27 cellular contexts compared by ENCODE assay signal in genomic region chr5:167785896-167786295, GRCh38.
"Had no signal": no experiment of that assay in that cellular context is flagged by ENCODE, and none has a peak within 500 bp of the region (broad histone marks: within the 10 kb centered on the region; RNA-seq: fewer than 3 reads in every experiment).

No MANE protein-coding gene starts in this region.

- H3K4me3 ChIP-seq: breast epithelium, esophagus muscularis mucosa, left ventricle myocardium inferior, pancreas, prostate gland, thoracic aorta had no signal

- H3K4me3 Mint-ChIP-seq: activated CD4-positive, alpha-beta T cell treated with anti-CD3 and anti-CD28 coated beads for 36 hours; activated CD8-positive, alpha-beta memory T cell treated with anti-CD3 and anti-CD28 coated beads, Interleukin-2, amount 10 ng/mL, durations not matched to agents 7 days and 5 days; activated CD8-positive, alpha-beta T cell treated with anti-CD3 and anti-CD28 coated beads, Interleukin-2, amount 10 ng/mL, durations not matched to agents 7 days and 5 days; nephron progenitor cell; stimulated activated effector memory CD8-positive, alpha-beta T cell treated with anti-CD3 and anti-CD28 coated beads, Interleukin-12 subunit alpha, Interleukin-12 subunit beta, amount 100 ng/mL, for 72 hours; stimulated activated naive CD8-positive, alpha-beta T cell treated with anti-CD3 and anti-CD28 coated beads, Interleukin-15, Interleukin-2, amounts not matched to agents 100 ng/mL and 50 ng/mL, for 24 hours had no signal

- H3K27me3 Mint-ChIP-seq: activated CD4-positive, alpha-beta T cell treated with anti-CD3 and anti-CD28 coated beads for 36 hours; activated CD8-positive, alpha-beta memory T cell treated with anti-CD3 and anti-CD28 coated beads, Interleukin-2, amount 10 ng/mL, durations not matched to agents 7 days and 5 days; stimulated activated naive CD8-positive, alpha-beta T cell treated with anti-CD3 and anti-CD28 coated beads, Interleukin-15, Interleukin-2, amounts not matched to agents 100 ng/mL and 50 ng/mL, for 24 hours had no signal

- DNase-seq: activated CD4-positive, alpha-beta T cell treated with anti-CD3 and anti-CD28 coated beads for 36 hours; activated CD4-positive, CD25-positive, alpha-beta regulatory T cell; activated CD8-positive, alpha-beta memory T cell treated with anti-CD3 and anti-CD28 coated beads, Interleukin-2, amount 10 ng/mL, durations not matched to agents 7 days and 5 days; activated CD8-positive, alpha-beta T cell treated with anti-CD3 and anti-CD28 coated beads, Interleukin-2, amount 10 ng/mL, durations not matched to agents 7 days and 5 days; activated naive CD4-positive, alpha-beta T cell; activated T-cell treated with anti-CD3 and anti-CD28 coated beads, Interleukin-2, amount 50 U/mL, for 48 hours; central memory CD4-positive, alpha-beta T cell; dermis blood vessel endothelial cell; effector CD4-positive, alpha-beta T cell; foreskin melanocyte; kidney glomerular epithelial cell; left ventricle myocardium inferior; nephron progenitor cell; nucleus accumbens; pancreas; retina; small intestine; stimulated activated CD4-positive, alpha-beta T cell treated with anti-CD3 and anti-CD28 coated beads, Interleukin-4, amount 100 ng/mL, for 24 hours had no signal

- H3K4me1 ChIP-seq: breast epithelium, left ventricle myocardium inferior, pancreas, prostate gland had no signal

- H3K27ac Mint-ChIP-seq: activated CD4-positive, alpha-beta T cell treated with anti-CD3 and anti-CD28 coated beads for 36 hours; activated CD8-positive, alpha-beta memory T cell treated with anti-CD3 and anti-CD28 coated beads, Interleukin-2, amount 10 ng/mL, durations not matched to agents 7 days and 5 days; activated CD8-positive, alpha-beta T cell treated with anti-CD3 and anti-CD28 coated beads, Interleukin-2, amount 10 ng/mL, durations not matched to agents 7 days and 5 days; activated naive CD4-positive, alpha-beta T cell treated with anti-CD3 and anti-CD28 coated beads, Interleukin-2, amount 50 U/mL, for 72 hours; activated T-helper 2 cell treated with anti-CD3 and anti-CD28 coated beads, Interferon-gamma antibody, Interleukin-2, Interleukin-4, amounts not matched to agents 10 μg/mL and 5 μg/mL and 100 μg/mL, durations not matched to agents 14 hours and 24 hours and 36 hours; nephron progenitor cell; stimulated activated effector memory CD8-positive, alpha-beta T cell treated with anti-CD3 and anti-CD28 coated beads, Interleukin-12 subunit alpha, Interleukin-12 subunit beta, amount 100 ng/mL, for 72 hours; stimulated activated naive CD8-positive, alpha-beta T cell treated with anti-CD3 and anti-CD28 coated beads, Interleukin-15, Interleukin-2, amounts not matched to agents 100 ng/mL and 50 ng/mL, for 24 hours had no signal

- ATAC-seq: activated CD4-positive, alpha-beta T cell treated with anti-CD3 and anti-CD28 coated beads for 36 hours; activated CD8-positive, alpha-beta memory T cell treated with anti-CD3 and anti-CD28 coated beads, Interleukin-2, amount 10 ng/mL, durations not matched to agents 7 days and 5 days; activated CD8-positive, alpha-beta T cell treated with anti-CD3 and anti-CD28 coated beads, Interleukin-2, amount 10 ng/mL, durations not matched to agents 7 days and 5 days; activated naive CD4-positive, alpha-beta T cell treated with anti-CD3 and anti-CD28 coated beads, Interleukin-2, amount 50 U/mL, for 72 hours; sciatic nerve; stimulated activated effector memory CD8-positive, alpha-beta T cell treated with anti-CD3 and anti-CD28 coated beads, Interleukin-12 subunit alpha, Interleukin-12 subunit beta, amount 100 ng/mL, for 72 hours had no signal

- H3K36me3 ChIP-seq: breast epithelium, esophagus muscularis mucosa, left ventricle myocardium inferior, pancreas, prostate gland, thoracic aorta had no signal

- H3K4me1 Mint-ChIP-seq: activated CD4-positive, alpha-beta T cell treated with anti-CD3 and anti-CD28 coated beads for 36 hours; activated CD8-positive, alpha-beta memory T cell treated with anti-CD3 and anti-CD28 coated beads, Interleukin-2, amount 10 ng/mL, durations not matched to agents 7 days and 5 days; nephron progenitor cell; stimulated activated effector memory CD8-positive, alpha-beta T cell treated with anti-CD3 and anti-CD28 coated beads, Interleukin-12 subunit alpha, Interleukin-12 subunit beta, amount 100 ng/mL, for 72 hours had no signal

- H3K36me3 Mint-ChIP-seq: activated CD8-positive, alpha-beta memory T cell treated with anti-CD3 and anti-CD28 coated beads, Interleukin-2, amount 10 ng/mL, durations not matched to agents 7 days and 5 days; activated naive CD4-positive, alpha-beta T cell treated with anti-CD3 and anti-CD28 coated beads, Interleukin-2, amount 50 U/mL, for 72 hours; stimulated activated effector memory CD8-positive, alpha-beta T cell treated with anti-CD3 and anti-CD28 coated beads, Interleukin-12 subunit alpha, Interleukin-12 subunit beta, amount 100 ng/mL, for 72 hours had no signal

- H3K27me3 ChIP-seq: breast epithelium, esophagus muscularis mucosa, pancreas had no signal

- H3K9me3 ChIP-seq: breast epithelium, esophagus muscularis mucosa, left ventricle myocardium inferior, pancreas, prostate gland, thoracic aorta had no signal

- H3K9me3 Mint-ChIP-seq: activated T-helper 2 cell treated with anti-CD3 and anti-CD28 coated beads, Interferon-gamma antibody, Interleukin-2, Interleukin-4, amounts not matched to agents 10 μg/mL and 5 μg/mL and 100 μg/mL, durations not matched to agents 14 hours and 24 hours and 36 hours; nephron progenitor cell had no signal

- H3K27ac ChIP-seq: breast epithelium, esophagus muscularis mucosa, left ventricle myocardium inferior, pancreas, prostate gland had no signal
